8 cellular contexts compared by ENCODE assay signal in genomic region chr15:31365655-31366127, GRCh38. TPM values are rescaled to one million over a fixed set of nuclear protein-coding genes. Genes with fewer than 3 reads are reported as not detected.
DNase-seq lines count a peak whose midpoint lies in the region; ATAC-seq and TF ChIP-seq lines count a peak whose summit lies in the region.

No MANE protein-coding gene starts in this region.

- no peak overlapping the region for H2AFZ ChIP-seq in hepatocyte

- H3K4me3 ChIP-seq in hepatocyte = no peak overlapping the region
- H3K4me3 ChIP-seq in skeletal muscle satellite cell (ENCODE audit: low read length) = peak overlapping the region; percentile 51

- 21% methylated on average over 14 of the region's 22 CpGs for WGBS in hepatocyte (ENCODE audit: low lambda C conversion rate, missing lambda C conversion rate)

- peaks cover 12% of the 10 kb centered on the region for H3K9me3 Mint-ChIP-seq in T-helper 2 cell treated with Interferon-gamma antibody and Interleukin-4, amounts not matched to agents 5 μg/mL and 100 μg/mL, for 36 hours

- H3K4me1 Mint-ChIP-seq in T-helper 2 cell treated with Interferon-gamma antibody and Interleukin-4, amounts not matched to agents 5 μg/mL and 100 μg/mL, for 36 hours (ENCODE audit: low read depth) = peaks cover 84% of the 10 kb centered on the region

- H3K27me3 ChIP-seq in hepatocyte (no peaks in the 10 kb centered on the region), skeletal muscle satellite cell (ENCODE audit: control insufficient read depth, insufficient read depth, low read length) (no peaks in the 10 kb centered on the region)

- peak overlapping the region; percentile 89 for H3K4me3 Mint-ChIP-seq in T-helper 2 cell treated with Interferon-gamma antibody and Interleukin-4, amounts not matched to agents 5 μg/mL and 100 μg/mL, for 36 hours

- H4K20me1 ChIP-seq in hepatocyte (ENCODE audit: insufficient read depth, poor library complexity, severe bottlenecking) = peaks cover 35% of the 10 kb centered on the region

- ATAC-seq in GM18867 (IDR thresholded peaks at IDR 0.05; ENCODE audit: unreplicated experiment) (peak; percentile 35), HG03378 (IDR thresholded peaks at IDR 0.05; ENCODE audit: unreplicated experiment) (peak; percentile 53), GM18873 (IDR thresholded peaks at IDR 0.05; ENCODE audit: low FRiP score, unreplicated experiment) (no peak)

- H3K27ac Mint-ChIP-seq in T-helper 2 cell treated with Interferon-gamma antibody and Interleukin-4, amounts not matched to agents 5 μg/mL and 100 μg/mL, for 36 hours = peak overlapping the region; percentile 94

- no peaks in the 10 kb centered on the region for H3K27me3 Mint-ChIP-seq in T-helper 2 cell treated with Interferon-gamma antibody and Interleukin-4, amounts not matched to agents 5 μg/mL and 100 μg/mL, for 36 hours (ENCODE audit: low read depth)

- H3K9ac ChIP-seq in skeletal muscle satellite cell (ENCODE audit: low read depth, low read length) = peak overlapping the region; percentile 43

- H3K36me3 ChIP-seq in hepatocyte (replicated peaks; ENCODE audit: insufficient read depth, low read depth) = no peaks in the 10 kb centered on the region
- H3K36me3 ChIP-seq in skeletal muscle satellite cell (ENCODE audit: insufficient read depth, low read length) = no peaks in the 10 kb centered on the region

- DNase-seq in T-helper 2 cell treated with Interferon-gamma antibody and Interleukin-4, amounts not matched to agents 5 μg/mL and 100 μg/mL, for 36 hours (ENCODE audit: low spot score) = peak; percentile 80
- peak; percentile 47 to 96 (median 84) for DNase-seq in anterior cingulate cortex (lab: John Stamatoyannopoulos, UW)
- DNase-seq in hepatocyte (ENCODE audit: low spot score) = peak; percentile 93
- DNase-seq in NCI-H345 treated with DMSO at 0.1 percent for 48 hours (lab: John Stamatoyannopoulos, UW; ENCODE audit: unreplicated experiment) = no peak

- H3K9me2 ChIP-seq in hepatocyte (replicated peaks; ENCODE audit: insufficient read depth) = no peaks in the 10 kb centered on the region

- H3K9me3 ChIP-seq in hepatocyte (ENCODE audit: low read depth) = no peaks in the 10 kb centered on the region
- no peaks in the 10 kb centered on the region for H3K9me3 ChIP-seq in skeletal muscle satellite cell (replicated peaks; ENCODE audit: low read length)

- peak; percentile 53 for TF ChIP-seq CTCF in hepatocyte (IDR thresholded peaks at IDR 0.05; ENCODE audit: poor library complexity)

- H3K4me1 ChIP-seq in hepatocyte (ENCODE audit: insufficient read depth) (peaks cover 46% of the 10 kb centered on the region), skeletal muscle satellite cell (ENCODE audit: control insufficient read depth, insufficient read depth, low read length) (peaks cover 27% of the 10 kb centered on the region)

- H3K27ac ChIP-seq in hepatocyte = peak overlapping the region; percentile 79

- peaks cover 37% of the 10 kb centered on the region for H3K36me3 Mint-ChIP-seq in T-helper 2 cell treated with Interferon-gamma antibody and Interleukin-4, amounts not matched to agents 5 μg/mL and 100 μg/mL, for 36 hours (ENCODE audit: low read depth)

- H3K4me2 ChIP-seq in hepatocyte (peak overlapping the region; percentile 75), skeletal muscle satellite cell (ENCODE audit: low read length) (peak overlapping the region; percentile 75)

- H3K79me2 ChIP-seq in hepatocyte = peaks cover 90% of the 10 kb centered on the region

RNA-seq across cellular contexts. Expression of gene KLF13, which starts 39.1 kb away (rescaled TPM):
- 35.4 and 51.2 TPM in 2 replicates for total RNA-seq in hepatocyte
- 27.3 and 32.7 TPM in 2 replicates for polyA plus RNA-seq in hepatocyte
- total RNA-seq in skeletal muscle satellite cell (2012; rRNA removed) = 23.1 and 24.7 TPM in 2 replicates
